In the genomic region with DNA sequence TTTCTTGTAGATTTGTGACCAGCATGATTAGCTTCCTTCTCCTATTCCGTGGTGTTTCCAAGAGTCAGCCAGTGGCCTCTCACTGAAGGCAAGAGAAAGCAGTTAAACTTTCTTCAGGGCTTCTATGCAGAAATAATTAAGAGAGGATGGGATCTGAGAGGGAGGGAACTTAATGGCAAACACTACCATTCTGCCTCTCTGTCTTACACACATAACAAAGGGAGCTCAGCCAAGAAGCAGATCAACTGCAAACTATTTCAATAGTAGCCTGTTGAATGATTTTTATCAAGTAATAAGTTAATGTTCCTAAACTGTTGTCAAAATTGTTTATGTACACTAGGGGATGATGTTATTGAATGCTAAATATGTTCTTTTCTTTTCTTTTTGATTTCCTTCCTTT, we compare ENCODE assay signal across 1 cellular context.
TF ChIP-seq lines count a peak whose summit lies in the region.

No MANE protein-coding gene starts in this region.

TF ChIP-seq in IMR-90, 13 proteins besides CTCF, POLR2A, EP300 and RAD21:
- TF ChIP-seq FOS (IDR thresholded peaks at IDR 0.05; ENCODE audit: low read depth, low read length) (no peak), SMC3 (IDR thresholded peaks at IDR 0.05; ENCODE audit: low read depth, low read length) (no peak), RFX5 (IDR thresholded peaks at IDR 0.05; ENCODE audit: low read depth, low read length) (no peak), MXI1 (IDR thresholded peaks at IDR 0.05; ENCODE audit: borderline replicate concordance, low read depth, low read length) (no peak), NFE2L2 (IDR thresholded peaks at IDR 0.05; ENCODE audit: low read depth, low read length) (no peak), MAZ (IDR thresholded peaks at IDR 0.05; ENCODE audit: borderline replicate concordance, low read depth, low read length) (no peak)
- TF ChIP-seq, protein P1, sequence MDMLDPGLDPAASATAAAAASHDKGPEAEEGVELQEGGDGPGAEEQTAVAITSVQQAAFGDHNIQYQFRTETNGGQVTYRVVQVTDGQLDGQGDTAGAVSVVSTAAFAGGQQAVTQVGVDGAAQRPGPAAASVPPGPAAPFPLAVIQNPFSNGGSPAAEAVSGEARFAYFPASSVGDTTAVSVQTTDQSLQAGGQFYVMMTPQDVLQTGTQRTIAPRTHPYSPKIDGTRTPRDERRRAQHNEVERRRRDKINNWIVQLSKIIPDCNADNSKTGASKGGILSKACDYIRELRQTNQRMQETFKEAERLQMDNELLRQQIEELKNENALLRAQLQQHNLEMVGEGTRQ (IDR thresholded peaks at IDR 0.05; ENCODE audit: low read depth, low read length): no peak
